21 cellular contexts compared by ENCODE assay signal in genomic region chr20:49919009-49919408, GRCh38. TPM values are rescaled to one million over a fixed set of nuclear protein-coding genes. Genes with fewer than 3 reads are reported as not detected.
A peak's percentile ranks its signal among the peaks of the same experiment; 100 is the strongest.
DNase-seq lines count a peak whose midpoint lies in the region; ATAC-seq and TF ChIP-seq lines count a peak whose summit lies in the region.
"Had no signal": no experiment of that assay in that cellular context is flagged by ENCODE, and none has a peak within 500 bp of the region (broad histone marks: within the 10 kb centered on the region; RNA-seq: fewer than 3 reads in every experiment).

No MANE protein-coding gene starts in this region.

- H2AK5ac ChIP-seq in neuronal stem cell (ENCODE audit: low read depth, low read length): no peak overlapping the region

- H3K9ac ChIP-seq in neuronal stem cell (ENCODE audit: low read depth, low read length, poor library complexity): peak overlapping the region; percentile 32
- H3K9ac ChIP-seq: BLaER1 had no signal

- H3K4me1 ChIP-seq in neuronal stem cell (ENCODE audit: control insufficient read depth in 2 of 2, insufficient read depth in 1 of 2, low read depth in 1 of 2, low read length in 2 of 2): peaks cover 5 to 6% of the 10 kb centered on the region in 2 donors
- H3K4me1 ChIP-seq in upper lobe of right lung: peaks cover 10% of the 10 kb centered on the region

- H3K9me3 ChIP-seq in neuronal stem cell (replicated peaks in 1 of 2; ENCODE audit: control insufficient read depth in 2 of 2, insufficient read depth in 1 of 2, low read depth in 1 of 2, low read length in 2 of 2) (no peaks in the 10 kb centered on the region), upper lobe of right lung (no peaks in the 10 kb centered on the region)
- H3K9me3 ChIP-seq: BLaER1, HAP-1 had no signal

- H3K14ac ChIP-seq in neuronal stem cell (ENCODE audit: low read length): no peak overlapping the region

- no peak overlapping the region for H3K4ac ChIP-seq in neuronal stem cell (ENCODE audit: low read length)

- no peak overlapping the region for H3K27ac ChIP-seq in neuronal stem cell (replicated peaks; ENCODE audit: low read length)
- no peak overlapping the region for H3K27ac ChIP-seq in upper lobe of right lung
- no peak overlapping the region for H3K27ac ChIP-seq in brain microvascular endothelial cell
- H3K27ac ChIP-seq: 22Rv1, BLaER1, C4-2B had no signal

- no peak overlapping the region for H2BK12ac ChIP-seq in neuronal stem cell (ENCODE audit: low read length)

- H3K9me3 Mint-ChIP-seq in IgD-negative memory B cell: no peaks in the 10 kb centered on the region
- H3K9me3 Mint-ChIP-seq: CD8-positive, alpha-beta T cell had no signal

- no peaks in the 10 kb centered on the region for H3K36me3 Mint-ChIP-seq in IgD-negative memory B cell
- H3K36me3 Mint-ChIP-seq: CD4-positive, CD25-positive, alpha-beta regulatory T cell had no signal

- peaks cover 20 to 25% (median 25%) of the 10 kb centered on the region in 3 donors for H3K4me1 Mint-ChIP-seq in IgD-negative memory B cell

- no CpG with 5 or more reads among the region's 7 CpGs for WGBS in neuronal stem cell (ENCODE audit: extremely low coverage in 2 of 2, insufficient read length in 2 of 2, insufficient replicate concordance in 1 of 2), 2 donors

- no peak for TF ChIP-seq CTCF in upper lobe of right lung (IDR thresholded peaks at IDR 0.05)
- no peak for TF ChIP-seq CTCF in brain microvascular endothelial cell (IDR thresholded peaks at IDR 0.05; ENCODE audit: low read depth, low read length, missing control alignments)

- no peak overlapping the region for H2BK15ac ChIP-seq in neuronal stem cell (ENCODE audit: low read length)

- no peak overlapping the region for H3K23ac ChIP-seq in neuronal stem cell (ENCODE audit: low read depth, low read length, poor library complexity)

- H3K27me3 Mint-ChIP-seq in IgD-negative memory B cell: peaks cover 2% of the 10 kb centered on the region

- in situ Hi-C loops in brain microvascular endothelial cell (cut with HindIII; ENCODE audit: low pct_ligation_motif_present, low sequenced_read_pairs): no loop called here

- no peak overlapping the region for H3K4me2 ChIP-seq in neuronal stem cell (ENCODE audit: insufficient read depth, low read length, poor library complexity, severe bottlenecking)
- H3K4me2 ChIP-seq: BLaER1 had no signal

- no peaks in the 10 kb centered on the region for H3K27me3 ChIP-seq in neuronal stem cell (ENCODE audit: control insufficient read depth in 3 of 3, insufficient read depth in 3 of 3, low read depth in 1 of 3, low read length in 3 of 3)
- H3K27me3 ChIP-seq in upper lobe of right lung: no peaks in the 10 kb centered on the region
- H3K27me3 ChIP-seq in brain microvascular endothelial cell (replicated peaks): no peaks in the 10 kb centered on the region
- H3K27me3 ChIP-seq: BLaER1 had no signal

- peak overlapping the region in 2 of 3 donors; percentile 54 to 62 for H3K27ac Mint-ChIP-seq in IgD-negative memory B cell
- H3K27ac Mint-ChIP-seq: B cell; CD8-positive, alpha-beta T cell had no signal

- H3K18ac ChIP-seq in neuronal stem cell (ENCODE audit: low read length): no peak overlapping the region

- no peak overlapping the region for H2BK120ac ChIP-seq in neuronal stem cell (ENCODE audit: low read depth, low read length)

- peak overlapping the region in 1 of 4 donors; percentile 98 for H3K4me3 Mint-ChIP-seq in IgD-negative memory B cell
- H3K4me3 Mint-ChIP-seq: B cell; CD8-positive, alpha-beta T cell had no signal

- H2AFZ ChIP-seq in neuronal stem cell (ENCODE audit: low read length): no peak overlapping the region

- H4K8ac ChIP-seq in neuronal stem cell (ENCODE audit: low read depth, low read length): no peak overlapping the region

- H3K36me3 ChIP-seq in neuronal stem cell (replicated peaks in 1 of 2; ENCODE audit: control insufficient read depth in 2 of 2, insufficient read depth in 2 of 2, low read length in 2 of 2): no peaks in the 10 kb centered on the region
- H3K36me3 ChIP-seq in upper lobe of right lung: no peaks in the 10 kb centered on the region
- H3K36me3 ChIP-seq in brain microvascular endothelial cell (replicated peaks): no peaks in the 10 kb centered on the region
- H3K36me3 ChIP-seq: BLaER1 had no signal

- intact Hi-C loops in upper lobe of right lung (cut with DNase I): no loop called here

- no peak overlapping the region for H2BK5ac ChIP-seq in neuronal stem cell (ENCODE audit: low read length)

- no peak for ATAC-seq in upper lobe of right lung
- ATAC-seq: CD8-positive, alpha-beta T cell; GM12878 had no signal

- DNase-seq in NCI-H345 (lab: John Stamatoyannopoulos, UW): peak; percentile 10
- DNase-seq in NCI-H345 treated with DMSO at 0.1 percent for 48 hours (lab: John Stamatoyannopoulos, UW; ENCODE audit: unreplicated experiment): no peak
- DNase-seq in neuronal stem cell (ENCODE audit: low spot score): no peak
- peak; percentile 10 for DNase-seq in upper lobe of right lung
- DNase-seq in RPMI8226: no peak
- no peak for DNase-seq in HUDEP-2 (lab: John Stamatoyannopoulos, UW; ENCODE audit: unreplicated experiment in 76 of 76)
- no peak for DNase-seq in brain microvascular endothelial cell
- DNase-seq: CD4-positive, CD25-positive, alpha-beta regulatory T cell; CD8-positive, alpha-beta T cell; DMS 273 treated with DMSO at 0.1 percent for 48 hours; DMS79; EL; GDM1; GOT3 had no signal

- no peak overlapping the region for H3K4me3 ChIP-seq in neuronal stem cell (ENCODE audit: low read length in 2 of 2)
- H3K4me3 ChIP-seq in upper lobe of right lung: no peak overlapping the region
- no peak overlapping the region for H3K4me3 ChIP-seq in brain microvascular endothelial cell (ENCODE audit: low read depth, low read length)
- H3K4me3 ChIP-seq: BLaER1, GM12878, HAP-1 had no signal

- no peak overlapping the region for H4K91ac ChIP-seq in neuronal stem cell (ENCODE audit: low read depth, low read length, poor library complexity)

- peaks cover 6% of the 10 kb centered on the region for H3K79me1 ChIP-seq in neuronal stem cell (ENCODE audit: low read depth, low read length)

RNA-seq across cellular contexts. Expression of gene SPATA2, which starts 3.7 kb away (rescaled TPM):
- polyA plus RNA-seq in IgD-negative memory B cell: 7.1 TPM
- 9.3 TPM for polyA plus RNA-seq in neuronal stem cell (2013, experiment 1 of 2)
- 9.3 TPM for polyA plus RNA-seq in neuronal stem cell (2013, experiment 2 of 2)
- 8.7 TPM for total RNA-seq in upper lobe of right lung

RNA-seq across cellular contexts. Expression of gene RNF114, which starts 17.2 kb away (rescaled TPM):
- 119 TPM for polyA plus RNA-seq in IgD-negative memory B cell
- polyA plus RNA-seq in neuronal stem cell (2013, experiment 1 of 2): 37.2 TPM
- polyA plus RNA-seq in neuronal stem cell (2013, experiment 2 of 2): 37.0 TPM
- 74.7 TPM for total RNA-seq in upper lobe of right lung

Comparison
In these comparisons a context has a peak if more than half of its experiments do, and no peak if none do; other contexts are left out.
1. DNase-seq: peak in NCI-H345 (single experiment) and upper lobe of right lung (single experiment); none in NCI-H345 treated with DMSO at 0.1 percent for 48 hours (single experiment), neuronal stem cell (single experiment), RPMI8226 (single experiment), HUDEP-2 (0 of 76) and brain microvascular endothelial cell (single experiment).